Comparison of ENCODE assay signal across 6 cellular contexts in the genomic region with DNA sequence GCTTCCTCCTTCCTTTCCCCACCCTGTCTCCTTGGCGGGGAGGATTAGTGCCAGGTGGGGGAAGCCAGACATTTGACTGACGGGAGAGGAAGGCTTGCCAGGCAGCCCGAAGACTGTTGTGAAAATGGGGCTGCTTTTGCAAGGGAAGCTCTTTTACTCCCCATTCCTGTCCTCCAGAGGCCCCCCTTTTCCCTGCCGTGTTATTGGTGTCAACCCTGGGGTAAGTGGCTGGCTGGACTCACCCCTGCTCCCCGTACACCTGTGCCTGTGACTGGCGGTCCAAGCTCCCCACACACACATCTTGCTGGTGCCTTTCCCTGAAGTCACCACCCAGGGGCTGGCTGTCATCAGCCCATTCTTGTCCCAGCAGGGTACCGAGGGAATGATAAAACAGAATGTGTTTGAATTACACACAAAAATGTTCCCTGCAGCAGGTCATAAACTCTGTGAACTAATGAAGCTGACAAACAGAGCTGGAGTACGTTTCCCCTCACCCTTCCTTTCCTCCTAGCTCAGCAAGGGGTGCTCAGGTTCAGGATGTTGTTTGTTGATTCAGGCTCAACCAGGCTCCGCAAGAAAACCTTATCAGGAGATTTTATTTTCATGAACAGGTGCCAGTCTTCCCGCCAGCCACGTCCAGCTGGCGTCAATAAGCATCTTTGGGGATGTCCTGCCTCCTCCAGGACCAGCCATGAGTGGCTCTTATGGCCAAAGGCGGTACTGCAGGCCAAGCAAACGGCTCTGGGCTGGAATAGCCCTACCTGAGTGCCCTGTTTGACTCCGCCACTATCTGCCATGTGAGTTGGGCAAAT. TPM values are rescaled to one million over a fixed set of nuclear protein-coding genes. Genes with fewer than 3 reads are reported as not detected.
DNase-seq lines count a peak whose midpoint lies in the region; ATAC-seq and TF ChIP-seq lines count a peak whose summit lies in the region.

No MANE protein-coding gene starts in this region.

- no peaks in the 10 kb centered on the region; the same call in 1 of the 2 replicates for H3K27me3 ChIP-seq in Karpas-422 (ENCODE audit: low read length)
- H3K27me3 ChIP-seq in lung (ENCODE audit: control insufficient read depth, insufficient read depth) = no peaks in the 10 kb centered on the region

- H3K27ac Mint-ChIP-seq in Calu3 (ENCODE audit: unreplicated experiment) = peak overlapping the region; percentile 90
- no peak overlapping the region for H3K27ac Mint-ChIP-seq in activated CD4-positive, alpha-beta memory T cell treated with anti-CD3 and anti-CD28 coated beads, Interleukin-2, amount 10 ng/mL, durations not matched to agents 7 days and 5 days

- H3K27me3 Mint-ChIP-seq in Calu3 (ENCODE audit: unreplicated experiment) = no peaks in the 10 kb centered on the region
- H3K27me3 Mint-ChIP-seq in activated CD4-positive, alpha-beta memory T cell treated with anti-CD3 and anti-CD28 coated beads, Interleukin-2, amount 10 ng/mL, durations not matched to agents 7 days and 5 days = no peaks in the 10 kb centered on the region

- H3K9me3 ChIP-seq in Karpas-422 (ENCODE audit: low read length) = no peaks in the 10 kb centered on the region
- no peaks in the 10 kb centered on the region for H3K9me3 ChIP-seq in lung (ENCODE audit: control insufficient read depth in 2 of 2, insufficient read depth in 1 of 2, low read length in 1 of 2)

- ATAC-seq in lung (ENCODE audit: insufficient read depth, low FRiP score) (peak; percentile 58), HG02759 (IDR thresholded peaks at IDR 0.05; ENCODE audit: unreplicated experiment) (no peak)

- no peak overlapping the region for H3K9ac ChIP-seq in Karpas-422 (ENCODE audit: low read length)

- BruUV-seq in Calu3 (replicated peaks; lab: Mats Ljungman, UMichigan) = TSS peak; percentile 13

- DNase-seq in Calu3 (peak; percentile 76), Karpas-422 (peak; percentile 84), lung (ENCODE audit: low spot score) (peak; percentile 82)
- DNase-seq in activated CD4-positive, alpha-beta memory T cell treated with anti-CD3 and anti-CD28 coated beads, Interleukin-2, amount 10 ng/mL, durations not matched to agents 7 days and 5 days = peak; percentile 41
- no peak for DNase-seq in activated CD8-positive, alpha-beta memory T cell treated with anti-CD3 and anti-CD28 coated beads for 24 hours

- H3K4me3 ChIP-seq in Karpas-422 (ENCODE audit: low read length) (no peak overlapping the region), lung (no peak overlapping the region)

- H3K4me1 ChIP-seq in Karpas-422 (ENCODE audit: low read length) (peaks cover 23% of the 10 kb centered on the region), lung (ENCODE audit: control insufficient read depth in 2 of 2, insufficient read depth in 2 of 2, low read length in 2 of 2) (peaks cover 0 to 7% of the 10 kb centered on the region in 2 donors)

- no peaks in the 10 kb centered on the region for H3K9me3 Mint-ChIP-seq in Calu3 (ENCODE audit: low read depth, unreplicated experiment)
- H3K9me3 Mint-ChIP-seq in activated CD4-positive, alpha-beta memory T cell treated with anti-CD3 and anti-CD28 coated beads, Interleukin-2, amount 10 ng/mL, durations not matched to agents 7 days and 5 days = no peaks in the 10 kb centered on the region

- WGBS in lung, 2 donors = 48 to 54% methylated on average over 15 of the region's 15 CpGs

- H3K27ac ChIP-seq in Karpas-422 (ENCODE audit: low read length) = no peak overlapping the region
- H3K27ac ChIP-seq in lung (ENCODE audit: low read depth in 1 of 2, low read length in 1 of 2) = peak overlapping the region in 1 of 2 donors; percentile 1

- intact Hi-C loops in Calu3 (cut with micrococcal nuclease; ENCODE audit: unreplicated experiment) = loop anchor here (1.0 kb wide), 1 partner anchor 36 kb away; no protein-coding TSS in a partner anchor

- POLR2A ChIA-PET in activated CD4-positive, alpha-beta memory T cell treated with anti-CD3 and anti-CD28 coated beads, Interleukin-2, amount 10 ng/mL, durations not matched to agents 7 days and 5 days (lab: Charles Lee) = interaction anchor here (1.0 to 2.2 kb wide), 3 partner anchors 9 to 92 kb away, joined by 3 to 10 read pairs (median 6); a partner anchor contains a TSS

- H3K36me3 ChIP-seq in Karpas-422 (ENCODE audit: insufficient read depth, low read length) (no peaks in the 10 kb centered on the region), lung (ENCODE audit: control insufficient read depth in 2 of 2, insufficient read depth in 2 of 2, low read length in 2 of 2) (peaks cover 0 to 10% of the 10 kb centered on the region in 2 donors)

- H3K79me2 ChIP-seq in Karpas-422 (ENCODE audit: low read length) = peaks cover 4% of the 10 kb centered on the region

- no peaks in the 10 kb centered on the region for H4K20me1 ChIP-seq in Karpas-422 (ENCODE audit: insufficient read depth, low read depth, low read length)

- no peak overlapping the region for H2AFZ ChIP-seq in Karpas-422 (ENCODE audit: low read length)

- H3K9me2 ChIP-seq in Karpas-422 (replicated peaks; ENCODE audit: insufficient read depth, low read length) = no peaks in the 10 kb centered on the region

- H3K4me1 Mint-ChIP-seq in Calu3 (ENCODE audit: low read depth, unreplicated experiment) = peaks cover 19% of the 10 kb centered on the region
- peaks cover 16% of the 10 kb centered on the region for H3K4me1 Mint-ChIP-seq in activated CD4-positive, alpha-beta memory T cell treated with anti-CD3 and anti-CD28 coated beads, Interleukin-2, amount 10 ng/mL, durations not matched to agents 7 days and 5 days

- CTCF ChIA-PET in Calu3 (lab: Charles Lee) = interaction anchor here (0.6 to 1.9 kb wide), 11 partner anchors 9 to 145 kb away, joined by 3 to 17 read pairs (median 4); no protein-coding TSS in a partner anchor
- CTCF ChIA-PET in activated CD4-positive, alpha-beta memory T cell treated with anti-CD3 and anti-CD28 coated beads, Interleukin-2, amount 10 ng/mL, durations not matched to agents 7 days and 5 days (lab: Charles Lee) = interaction anchor here (0.6 to 4.0 kb wide), 13 partner anchors 9 to 199 kb away, joined by 3 to 26 read pairs (median 4); a partner anchor contains a TSS

- no peak overlapping the region for H3K4me2 ChIP-seq in Karpas-422 (ENCODE audit: low read depth, low read length, poor library complexity, severe bottlenecking)

- peak overlapping the region; percentile 20 for H3K4me3 Mint-ChIP-seq in Calu3 (ENCODE audit: low read depth, unreplicated experiment)
- no peak overlapping the region for H3K4me3 Mint-ChIP-seq in activated CD4-positive, alpha-beta memory T cell treated with anti-CD3 and anti-CD28 coated beads, Interleukin-2, amount 10 ng/mL, durations not matched to agents 7 days and 5 days

- peaks cover 99% of the 10 kb centered on the region for H3K36me3 Mint-ChIP-seq in Calu3 (ENCODE audit: insufficient read depth, unreplicated experiment)
- H3K36me3 Mint-ChIP-seq in activated CD4-positive, alpha-beta memory T cell treated with anti-CD3 and anti-CD28 coated beads, Interleukin-2, amount 10 ng/mL, durations not matched to agents 7 days and 5 days (ENCODE audit: low read depth) = no peaks in the 10 kb centered on the region

- peak; percentile 77 for TF ChIP-seq CTCF in Calu3 (IDR thresholded peaks at IDR 0.05; ENCODE audit: unreplicated experiment)
- TF ChIP-seq CTCF in lung (IDR thresholded peaks at IDR 0.05; ENCODE audit: control extremely low read depth, extremely low read depth) = peak; percentile 45

RNA-seq across cellular contexts. Expression of a gene that starts 4.3 kb away (rescaled TPM):
- total RNA-seq in Calu3 (2022) = 18.6 and 19.8 TPM in 2 replicates
- 6.1 and 12.8 TPM in 2 replicates for total RNA-seq in Karpas-422 (2014; rRNA removed; shearing (Covaris generic); ENCODE audit: low replicate concordance)
- 10 to 100 TPM; 17.1 to 17.9 TPM for total RNA-seq in activated CD4-positive, alpha-beta memory T cell treated with anti-CD3 and anti-CD28 coated beads, Interleukin-2, amount 10 ng/mL, durations not matched to agents 7 days and 5 days
- total RNA-seq in lung = 10 to 100 TPM in 1 of 2 donors, 1 to 10 TPM in 1; 8.1 to 19.2 TPM
- polyA plus RNA-seq in lung = 10 to 100 TPM; 10.2 to 13.5 TPM

RNA-seq across cellular contexts. Expression of a gene that starts 17.7 kb away (rescaled TPM):
- total RNA-seq in Calu3 (2022) (124 and 187 TPM in 2 replicates), lung (10 to 100 TPM; 36.7 to 74.0 TPM)
- not detected in 2 replicates for total RNA-seq in Karpas-422 (2014; rRNA removed; shearing (Covaris generic); ENCODE audit: low replicate concordance)
- total RNA-seq in activated CD4-positive, alpha-beta memory T cell treated with anti-CD3 and anti-CD28 coated beads, Interleukin-2, amount 10 ng/mL, durations not matched to agents 7 days and 5 days = 10 to 100 TPM; 10.4 TPM
- 10 to 100 TPM; 27.9 to 48.0 TPM for polyA plus RNA-seq in lung

RNA-seq across cellular contexts. Expression of a gene that starts 26.1 kb away (rescaled TPM):
- 56.6 and 58.2 TPM in 2 replicates for total RNA-seq in Calu3 (2022)
- 43.6 and 174 TPM in 2 replicates for total RNA-seq in Karpas-422 (2014; rRNA removed; shearing (Covaris generic); ENCODE audit: low replicate concordance)
- 10 to 100 TPM; 68.2 to 69.4 TPM for total RNA-seq in activated CD4-positive, alpha-beta memory T cell treated with anti-CD3 and anti-CD28 coated beads, Interleukin-2, amount 10 ng/mL, durations not matched to agents 7 days and 5 days
- 10 to 100 TPM; 64.4 to 75.3 TPM for total RNA-seq in lung
- 10 to 100 TPM; 81.2 to 96.3 TPM for polyA plus RNA-seq in lung

RNA-seq across cellular contexts. Expression of a gene that starts 48.8 kb away (rescaled TPM):
- total RNA-seq in Calu3 (2022) = 479 and 546 TPM in 2 replicates
- 98.2 and 159 TPM in 2 replicates for total RNA-seq in Karpas-422 (2014; rRNA removed; shearing (Covaris generic); ENCODE audit: low replicate concordance)
- 100 to 1,000 TPM; 305 to 329 TPM for total RNA-seq in activated CD4-positive, alpha-beta memory T cell treated with anti-CD3 and anti-CD28 coated beads, Interleukin-2, amount 10 ng/mL, durations not matched to agents 7 days and 5 days
- 10 to 100 TPM; 35.1 to 60.7 TPM for total RNA-seq in lung
- 100 to 1,000 TPM; 134 to 140 TPM for polyA plus RNA-seq in lung

RNA-seq across cellular contexts. Expression of a gene that starts 58.5 kb away (rescaled TPM):
- total RNA-seq in Calu3 (2022) = 24.4 TPM in 2 replicates
- 21.0 and 24.7 TPM in 2 replicates for total RNA-seq in Karpas-422 (2014; rRNA removed; shearing (Covaris generic); ENCODE audit: low replicate concordance)
- total RNA-seq in activated CD4-positive, alpha-beta memory T cell treated with anti-CD3 and anti-CD28 coated beads, Interleukin-2, amount 10 ng/mL, durations not matched to agents 7 days and 5 days = 10 to 100 TPM; 24.2 to 24.9 TPM
- total RNA-seq in lung = 10 to 100 TPM; 21.0 to 22.3 TPM
- 10 to 100 TPM; 15.1 to 17.8 TPM for polyA plus RNA-seq in lung

Comparison
In these comparisons a context has a peak if more than half of its experiments do, and no peak if none do; other contexts are left out.
1. RNA of a gene that starts 17.7 kb away (total RNA-seq): 124 to 187 TPM in Calu3, 36.7 to 74.0 TPM in lung and 10.4 TPM in activated CD4-positive, alpha-beta memory T cell treated with anti-CD3 and anti-CD28 coated beads, Interleukin-2, amount 10 ng/mL, durations not matched to agents 7 days and 5 days; not detected in Karpas-422; every median in the first group is over 10 times any median in the second.